34 cellular contexts compared by ENCODE assay signal in the genomic region with DNA sequence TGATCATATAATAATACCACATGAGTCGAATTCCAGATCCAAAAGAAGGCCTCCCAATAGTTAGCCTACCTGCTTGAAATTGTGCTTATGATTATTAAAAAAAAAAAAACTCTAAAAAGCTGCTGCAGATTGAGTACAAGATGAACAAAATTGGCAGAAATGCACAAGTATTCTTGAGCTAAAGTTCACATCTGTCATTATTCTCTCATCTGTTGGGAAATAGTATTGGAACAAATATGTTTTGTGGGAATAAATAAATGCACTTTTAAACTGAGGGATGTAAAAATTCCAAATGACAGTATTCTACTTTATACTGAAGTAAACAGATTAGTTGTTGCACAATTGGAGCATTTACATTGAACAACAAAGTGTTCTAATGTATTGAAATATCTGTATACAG. TPM values are rescaled to one million over a fixed set of nuclear protein-coding genes. Genes with fewer than 3 reads are reported as not detected.
"Had no signal": no experiment of that assay in that cellular context is flagged by ENCODE, and none has a peak within 500 bp of the region (broad histone marks: within the 10 kb centered on the region; RNA-seq: fewer than 3 reads in every experiment).

No MANE protein-coding gene starts in this region.

- H3K36me3 ChIP-seq: cardiac muscle cell, colonic mucosa, neutrophil, ovary, right lobe of liver, stomach, suprapubic skin, tibial nerve, WERI-Rb-1 had no signal

- H3K4me1 Mint-ChIP-seq: naive B cell; stimulated activated naive B cell treated with anti-CD40 and anti-IgM and Interleukin-4, amounts not matched to agents 10 μg/mL and 1 μg/mL and 100 μg/mL, for 72 hours; T-helper 17 cell had no signal

- H3K27ac ChIP-seq: body of pancreas, cardiac muscle cell, colonic mucosa, dorsolateral prefrontal cortex, neutrophil, ovary, right lobe of liver, suprapubic skin, WERI-Rb-1 had no signal

- H3K4me3 Mint-ChIP-seq: activated CD4-positive, alpha-beta memory T cell treated with anti-CD3 and anti-CD28 coated beads for 36 hours; activated T-cell treated with anti-CD3 and anti-CD28 coated beads, Interleukin-2, amount 50 U/mL, for 24 hours; naive B cell; nephron progenitor cell; stimulated activated naive B cell treated with anti-CD40 and anti-IgM and Interleukin-4, amounts not matched to agents 10 μg/mL and 1 μg/mL and 100 μg/mL, for 72 hours; T-helper 17 cell had no signal

- H3K9me3 Mint-ChIP-seq: activated CD4-positive, alpha-beta memory T cell treated with anti-CD3 and anti-CD28 coated beads for 36 hours; activated naive CD4-positive, alpha-beta T cell treated with anti-CD3 and anti-CD28 coated beads, Interleukin-2, amount 50 U/mL, for 72 hours; activated T-cell treated with anti-CD3 and anti-CD28 coated beads, Interleukin-2, amount 50 U/mL, for 24 hours; naive B cell; nephron progenitor cell; stimulated activated naive B cell treated with anti-CD40 and anti-IgM and Interleukin-4, amounts not matched to agents 10 μg/mL and 1 μg/mL and 100 μg/mL, for 72 hours had no signal

- H3K27ac Mint-ChIP-seq: activated CD4-positive, alpha-beta memory T cell treated with anti-CD3 and anti-CD28 coated beads for 36 hours; activated naive CD4-positive, alpha-beta T cell treated with anti-CD3 and anti-CD28 coated beads, Interleukin-2, amount 50 U/mL, for 72 hours; activated T-cell treated with anti-CD3 and anti-CD28 coated beads, Interleukin-2, amount 50 U/mL, for 24 hours; naive B cell; nephron progenitor cell; progenitor cell of endocrine pancreas; stimulated activated naive B cell treated with anti-CD40 and anti-IgM and Interleukin-4, amounts not matched to agents 10 μg/mL and 1 μg/mL and 100 μg/mL, for 72 hours; T-helper 17 cell had no signal

- H3K9me3 ChIP-seq: body of pancreas, colonic mucosa, heart right ventricle, left lung, neutrophil, ovary, right lobe of liver, stomach, suprapubic skin, tibial nerve had no signal

- H3K4me1 ChIP-seq: body of pancreas, colonic mucosa had no signal

- ATAC-seq: activated CD4-positive, CD25-positive, alpha-beta regulatory T cell treated with anti-CD3 and anti-CD28 coated beads, Interleukin-2, amount 50 U/mL, for 24 hours; activated naive CD4-positive, alpha-beta T cell treated with anti-CD3 and anti-CD28 coated beads, Interleukin-2, amount 50 U/mL, for 72 hours; body of pancreas; heart right ventricle; left lung; right lobe of liver; stimulated activated naive B cell treated with anti-CD40 and anti-IgM and Interleukin-4, amounts not matched to agents 10 μg/mL and 1 μg/mL and 100 μg/mL, for 72 hours; T-helper 17 cell had no signal

- H3K27me3 Mint-ChIP-seq: progenitor cell of endocrine pancreas had no signal

- DNase-seq: activated CD4-positive, alpha-beta memory T cell treated with anti-CD3 and anti-CD28 coated beads for 36 hours; activated CD4-positive, alpha-beta T cell treated with anti-CD3 and anti-CD28 coated beads for 48 hours; activated CD8-positive, alpha-beta memory T cell treated with anti-CD3 and anti-CD28 coated beads, Interleukin-2, amount 50 U/mL, for 48 hours; activated T-cell treated with anti-CD3 and anti-CD28 coated beads, Interleukin-2, amount 50 U/mL, for 24 hours; aorta; body of pancreas; cerebellar nuclear complex; colonic mucosa; dorsolateral prefrontal cortex; effector memory CD4-positive, alpha-beta T cell; foreskin fibroblast; heart right ventricle; left lung; naive B cell; nephron progenitor cell; ovary; right lobe of liver; stimulated activated CD4-positive, alpha-beta T cell treated with anti-CD3 and anti-CD28 coated beads, Interleukin-15, amount 100 ng/mL, for 24 hours; stimulated activated CD4-positive, alpha-beta T cell treated with anti-CD3 and anti-CD28 coated beads, Interleukin-2, amount 100 ng/mL, for 24 hours; stimulated activated naive B cell treated with anti-CD40 and anti-IgM and Interleukin-4, amounts not matched to agents 10 μg/mL and 1 μg/mL and 100 μg/mL, for 72 hours; stomach; T-helper 17 cell; T1000; WERI-Rb-1 had no signal

- H3K27me3 ChIP-seq: body of pancreas, cardiac muscle cell, colonic mucosa, dorsolateral prefrontal cortex, heart right ventricle, left lung, neutrophil, ovary, right lobe of liver, stomach, suprapubic skin, tibial nerve had no signal

- H3K36me3 Mint-ChIP-seq: activated CD4-positive, alpha-beta memory T cell treated with anti-CD3 and anti-CD28 coated beads for 36 hours; activated naive CD4-positive, alpha-beta T cell treated with anti-CD3 and anti-CD28 coated beads, Interleukin-2, amount 50 U/mL, for 72 hours; naive B cell; stimulated activated naive B cell treated with anti-CD40 and anti-IgM and Interleukin-4, amounts not matched to agents 10 μg/mL and 1 μg/mL and 100 μg/mL, for 72 hours had no signal

- H3K4me3 ChIP-seq: body of pancreas, cardiac muscle cell, colonic mucosa, dorsolateral prefrontal cortex, heart right ventricle, left lung, lung, ovary, right lobe of liver, stomach, suprapubic skin, tibial nerve had no signal

RNA-seq across cellular contexts. Expression of a gene that starts 15.7 kb away (rescaled TPM):
- total RNA-seq: activated CD4-positive, alpha-beta memory T cell treated with anti-CD3 and anti-CD28 coated beads for 36 hours had no signal

RNA-seq across cellular contexts. Expression of a gene that starts 44.7 kb away (rescaled TPM):
- total RNA-seq: activated CD4-positive, alpha-beta memory T cell treated with anti-CD3 and anti-CD28 coated beads for 36 hours; activated naive CD4-positive, alpha-beta T cell treated with anti-CD3 and anti-CD28 coated beads, Interleukin-2, amount 50 U/mL, for 72 hours; body of pancreas; cardiac muscle cell; dorsolateral prefrontal cortex; epithelial cell of proximal tubule; progenitor cell of endocrine pancreas; stomach; T-helper 17 cell; tibial nerve; ureter had no signal
